8 cellular contexts compared by ENCODE assay signal in genomic region chr7:6730343-6730633, GRCh38. TPM values are rescaled to one million over a fixed set of nuclear protein-coding genes. Genes with fewer than 3 reads are reported as not detected.
A peak's percentile ranks its signal among the peaks of the same experiment; 100 is the strongest.
DNase-seq lines count a peak whose midpoint lies in the region; ATAC-seq, FAIRE-seq and TF ChIP-seq lines count a peak whose summit lies in the region.

No MANE protein-coding gene starts in this region.

- no peak for TF ChIP-seq CTCF in lower lobe of right lung (IDR thresholded peaks at IDR 0.05)
- no peak for TF ChIP-seq CTCF in GM10248 (IDR thresholded peaks at IDR 0.05; ENCODE audit: control extremely low read depth, extremely low read depth, low read depth, missing control alignments)

- H3K27ac ChIP-seq in BLaER1 (peak overlapping the region; percentile 94), lower lobe of right lung (peak overlapping the region; percentile 82)

- H3K27me3 ChIP-seq in BLaER1, result no peaks in the 10 kb centered on the region
- no peaks in the 10 kb centered on the region for H3K27me3 ChIP-seq in lower lobe of right lung (ENCODE audit: low read depth)

- H3K4me1 ChIP-seq in BLaER1 (peaks cover 32% of the 10 kb centered on the region), lower lobe of right lung (peaks cover 8% of the 10 kb centered on the region)

- POLR2A ChIA-PET in GM10248 (lab: Yijun Ruan, JAX), result no interaction called here

- CTCF ChIA-PET in GM10248 (lab: Yijun Ruan, JAX), result interaction anchor here (1.3 kb wide), 1 partner anchor 89 kb away, joined by 3 read pairs; no protein-coding TSS in a partner anchor

- H3K9me3 ChIP-seq in BLaER1 (no peaks in the 10 kb centered on the region), lower lobe of right lung (no peaks in the 10 kb centered on the region)

- peak overlapping the region; percentile 94 for H3K9ac ChIP-seq in BLaER1

- ATAC-seq in lower lobe of right lung (no peak), HG03139 (IDR thresholded peaks at IDR 0.05; ENCODE audit: unreplicated experiment) (no peak)

- H3K36me3 ChIP-seq in BLaER1 (peaks cover 33% of the 10 kb centered on the region), lower lobe of right lung (peaks cover 33% of the 10 kb centered on the region)

- peak overlapping the region; percentile 90 for H3K4me2 ChIP-seq in BLaER1

- peaks cover 26% of the 10 kb centered on the region for H4K20me1 ChIP-seq in BLaER1

- intact Hi-C loops in lower lobe of right lung (cut with DNase I), result no loop called here

- DNase-seq in HTR-8/SVneo (ENCODE audit: insufficient read length, low spot score) (peak; percentile 34), brain pericyte (ENCODE audit: low read depth, low spot score) (peak; percentile 13), lower lobe of right lung (no peak), urothelium cell line (ENCODE audit: low spot score) (no peak), DMS153 (lab: John Stamatoyannopoulos, UW) (no peak), GM10248 (ENCODE audit: extremely low spot score) (no peak)

- peak overlapping the region; percentile 90 for H3K4me3 ChIP-seq in BLaER1
- H3K4me3 ChIP-seq in lower lobe of right lung, result peak overlapping the region; percentile 94

- FAIRE-seq in HTR-8/SVneo (lab: Jason Lieb, UNC), result no peak
- FAIRE-seq in urothelium cell line (lab: Jason Lieb, UNC), result peak; percentile 91

RNA-seq across cellular contexts. Expression of gene ZNF12, which starts 23.5 kb away (rescaled TPM):
- 23.4 TPM for total RNA-seq in lower lobe of right lung

RNA-seq across cellular contexts. Expression of gene RSPH10B2, which starts 23.6 kb away (rescaled TPM):
- 4.8 TPM for total RNA-seq in lower lobe of right lung

Comparison
In these comparisons a context has a peak if more than half of its experiments do, and no peak if none do; other contexts are left out.
1. DNase-seq: peak in HTR-8/SVneo (single experiment) and brain pericyte (single experiment); none in lower lobe of right lung (single experiment), urothelium cell line (single experiment), DMS153 (single experiment) and GM10248 (single experiment).